ENCODE assay signal across 7 cellular contexts in the genomic region with DNA sequence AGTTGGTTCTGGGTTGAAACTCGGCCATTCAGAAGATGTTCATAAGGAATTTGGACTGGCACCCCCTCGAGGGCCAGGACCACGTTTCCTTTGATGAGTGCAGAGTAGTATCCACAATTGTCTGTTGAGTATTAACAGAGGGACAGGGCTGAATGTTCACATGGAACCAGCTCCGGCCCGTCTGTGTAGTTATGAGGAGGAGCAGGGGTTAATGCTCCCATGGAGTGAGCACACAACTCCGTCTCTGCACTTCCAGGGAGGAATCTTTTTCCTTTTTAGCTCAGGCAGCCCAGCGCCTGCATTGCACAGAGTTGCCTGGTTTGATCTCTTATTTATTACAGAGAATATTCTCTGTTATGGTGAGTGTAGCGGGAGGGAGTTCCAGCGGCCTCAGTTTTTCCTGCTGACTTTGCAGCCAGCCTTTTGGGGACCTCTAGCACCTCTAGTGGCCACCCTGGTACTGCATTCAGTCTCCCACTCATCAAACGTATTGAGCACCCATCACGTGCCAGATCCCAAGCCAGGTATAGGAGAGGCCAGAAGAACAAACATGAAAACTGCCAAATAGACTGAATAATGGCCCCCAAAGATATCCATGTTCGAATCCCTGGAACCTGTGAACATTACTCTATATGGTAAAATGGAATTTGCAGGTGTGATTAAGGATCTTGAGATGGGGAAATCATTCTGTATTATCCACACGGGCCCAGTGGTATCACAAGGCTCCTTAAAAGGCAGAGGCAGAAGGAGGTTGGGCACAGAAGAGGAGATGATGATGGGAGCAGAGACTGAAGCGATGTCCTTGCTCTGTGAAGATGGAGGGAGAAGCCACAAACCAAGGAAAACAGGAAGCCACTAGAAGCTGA.
DNase-seq lines count a peak whose midpoint lies in the region; ATAC-seq, FAIRE-seq and TF ChIP-seq lines count a peak whose summit lies in the region.

No MANE protein-coding gene starts in this region.

- FAIRE-seq in bronchial epithelial cell (lab: Jason Lieb, UNC) (no peak), kidney (lab: Jason Lieb, UNC) (no peak)

- H3K27ac ChIP-seq in kidney (ENCODE audit: low read depth in 2 of 2, low read length in 2 of 2): no peak overlapping the region

- no peak for ATAC-seq in GM21723 (IDR thresholded peaks at IDR 0.05; ENCODE audit: unreplicated experiment)

- intact Hi-C loops in kidney (cut with DNase I): no loop called here

- no peaks in the 10 kb centered on the region for H3K27me3 ChIP-seq in bronchial epithelial cell (ENCODE audit: control insufficient read depth, insufficient read depth, low read length)

- H3K36me3 ChIP-seq in bronchial epithelial cell (ENCODE audit: control insufficient read depth, insufficient read depth, low read length) (no peaks in the 10 kb centered on the region), kidney (ENCODE audit: control insufficient read depth in 1 of 2, insufficient read depth in 2 of 2, low read length in 2 of 2) (no peaks in the 10 kb centered on the region)

- DNase-seq in NCI-H1930 (lab: John Stamatoyannopoulos, UW) (peak; percentile 6 to 35), bronchial epithelial cell (ENCODE audit: low read depth) (peak; percentile 51), kidney (no peak)
- peak; percentile 72 to 73 for DNase-seq in stimulated activated CD4-positive, alpha-beta T cell treated with anti-CD3 and anti-CD28 coated beads, Interleukin-2, amount 100 ng/mL, for 48 hours

- H3K4me1 ChIP-seq in kidney (ENCODE audit: control insufficient read depth in 1 of 2, insufficient read depth in 1 of 2, low read depth in 1 of 2, low read length in 2 of 2): no peaks in the 10 kb centered on the region

- TF ChIP-seq CTCF in GM12875 (IDR thresholded peaks at IDR 0.05; ENCODE audit: borderline replicate concordance, insufficient read depth, low read depth, low read length): peak; percentile 91
- TF ChIP-seq CTCF in WI38 (IDR thresholded peaks at IDR 0.05; ENCODE audit: low read depth, low read length): peak; percentile 98
- TF ChIP-seq CTCF in bronchial epithelial cell (IDR thresholded peaks at IDR 0.05; ENCODE audit: insufficient read depth, low read length, severe bottlenecking): peak; percentile 90
- peak; percentile 82 for TF ChIP-seq CTCF in kidney (IDR thresholded peaks at IDR 0.05; ENCODE audit: borderline replicate concordance, extremely low read depth, insufficient read depth)

- H3K9me3 ChIP-seq in kidney (ENCODE audit: control insufficient read depth in 1 of 2, low read length in 2 of 2): no peaks in the 10 kb centered on the region

- H3K4me3 ChIP-seq in GM12875 (ENCODE audit: low read depth, low read length) (no peak overlapping the region), WI38 (ENCODE audit: low read depth, low read length) (no peak overlapping the region), bronchial epithelial cell (ENCODE audit: low read depth, low read length) (no peak overlapping the region), kidney (ENCODE audit: low read length in 2 of 2) (no peak overlapping the region)

- H3K9ac ChIP-seq in kidney (ENCODE audit: low read length in 2 of 2): no peak overlapping the region
